ENCODE assay signal across 27 cellular contexts in the genomic region with DNA sequence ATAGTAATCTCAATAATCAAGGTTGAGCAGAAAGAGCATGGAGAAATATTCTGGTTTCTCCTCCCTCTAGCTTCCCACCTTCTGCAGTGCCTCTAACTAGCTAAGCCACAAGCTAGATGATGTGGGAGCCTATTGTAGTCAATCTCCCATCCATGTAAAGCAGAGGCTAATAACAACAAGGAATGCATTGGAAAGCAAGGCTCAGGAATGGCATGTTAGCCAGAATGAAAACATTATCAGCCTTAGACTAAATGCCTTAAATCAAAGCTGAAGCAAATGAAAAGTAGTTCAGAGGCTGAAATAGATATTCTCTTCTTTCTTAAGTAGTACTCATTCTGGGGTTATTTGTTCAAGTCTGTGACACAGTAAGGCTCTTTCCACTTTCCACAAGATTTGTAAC.
DNase-seq lines count a peak whose midpoint lies in the region; FAIRE-seq and TF ChIP-seq lines count a peak whose summit lies in the region.
"Had no signal": no experiment of that assay in that cellular context is flagged by ENCODE, and none has a peak within 500 bp of the region (broad histone marks: within the 10 kb centered on the region; RNA-seq: fewer than 3 reads in every experiment).

No MANE protein-coding gene starts in this region.

- peaks cover 2% of the 10 kb centered on the region for H3K36me3 Mint-ChIP-seq in astrocyte (ENCODE audit: low read depth, unreplicated experiment)

- no peak overlapping the region for H3K4me2 ChIP-seq in astrocyte (ENCODE audit: low read length)
- H3K4me2 ChIP-seq: BLaER1 treated with 17β-estradiol and CSF1 and Interleukin-3, amounts not matched to agents 10 nM and 100 nM; GM23338 had no signal

- peaks cover 6% of the 10 kb centered on the region for H3K9me3 Mint-ChIP-seq in astrocyte (ENCODE audit: unreplicated experiment)

- H3K27me3 Mint-ChIP-seq in astrocyte (ENCODE audit: low read depth, unreplicated experiment), result no peaks in the 10 kb centered on the region
- H3K27me3 Mint-ChIP-seq: CD4-positive, alpha-beta memory T cell had no signal

- no peak for FAIRE-seq in astrocyte (lab: Jason Lieb, UNC)
- FAIRE-seq: G401.6, GM12892, HepG2 had no signal

- H3K27me3 ChIP-seq in astrocyte (ENCODE audit: insufficient read depth, low read length), result no peaks in the 10 kb centered on the region
- H3K27me3 ChIP-seq: BLaER1 treated with 17β-estradiol and CSF1 and Interleukin-3, amounts not matched to agents 10 nM and 100 nM; Peyer's patch had no signal

- no peak overlapping the region for H3K27ac ChIP-seq in astrocyte (ENCODE audit: low read depth, low read length)
- H3K27ac ChIP-seq: 22Rv1; BLaER1 treated with 17β-estradiol and CSF1 and Interleukin-3, amounts not matched to agents 10 nM and 100 nM; HL-60; Peyer's patch had no signal

- no peak for TF ChIP-seq CTCF in AG10803 (conservative IDR thresholded peaks at IDR 0.05; ENCODE audit: low read length)
- TF ChIP-seq CTCF in astrocyte (IDR thresholded peaks at IDR 0.05; ENCODE audit: insufficient read depth, low read depth, low read length), result no peak

- H3K4me3 ChIP-seq in AG10803 (ENCODE audit: low read length) (no peak overlapping the region), astrocyte (ENCODE audit: insufficient read depth, low read depth, low read length) (no peak overlapping the region)
- H3K4me3 ChIP-seq: BLaER1 treated with 17β-estradiol and CSF1 and Interleukin-3, amounts not matched to agents 10 nM and 100 nM; GM23338; HAP-1; Peyer's patch had no signal

- H4K20me1 ChIP-seq in astrocyte (ENCODE audit: insufficient read depth, low read length), result no peaks in the 10 kb centered on the region
- H4K20me1 ChIP-seq: BLaER1 treated with 17β-estradiol and CSF1 and Interleukin-3, amounts not matched to agents 10 nM and 100 nM had no signal

- no peak overlapping the region for H3K9ac ChIP-seq in astrocyte (ENCODE audit: low read length)
- H3K9ac ChIP-seq: BLaER1 treated with 17β-estradiol and CSF1 and Interleukin-3, amounts not matched to agents 10 nM and 100 nM had no signal

- H3K4me1 Mint-ChIP-seq in astrocyte (ENCODE audit: low read depth, unreplicated experiment), result peaks cover 11% of the 10 kb centered on the region
- H3K4me1 Mint-ChIP-seq: CD4-positive, alpha-beta memory T cell; GM23338 had no signal

- peak; percentile 6 for DNase-seq in AG10803 (ENCODE audit: low read depth)
- DNase-seq in astrocyte (ENCODE audit: low read depth), result peak; percentile 58
- peak; percentile 4 for DNase-seq in iris pigment epithelial cell (ENCODE audit: low read depth)
- DNase-seq in renal cortical epithelial cell (ENCODE audit: low read depth), result peak; percentile 91
- DNase-seq in SKM-1 (lab: John Stamatoyannopoulos, UW; ENCODE audit: unreplicated experiment), result no peak
- no peak for DNase-seq in germinal center (ENCODE audit: low spot score)
- no peak for DNase-seq in DMS 273 (lab: John Stamatoyannopoulos, UW; ENCODE audit: unreplicated experiment)
- DNase-seq in NCI-H446 (lab: John Stamatoyannopoulos, UW), result no peak
- DNase-seq: ACHN; CD4-positive, alpha-beta memory T cell; DMS153; KBM-7; NCI-H1092; NCI-H1436 treated with DMSO at 0.1 percent for 48 hours; NCI-H1930; NCI-H2227 treated with DMSO at 0.1 percent for 48 hours; NCI-H510A treated with DMSO at 0.1 percent for 48 hours; NCI-H748 treated with DMSO at 0.1 percent for 48 hours; Peyer's patch had no signal

- H3K4me1 ChIP-seq in astrocyte (ENCODE audit: insufficient read depth, low read length), result peaks cover 13% of the 10 kb centered on the region
- H3K4me1 ChIP-seq: HAP-1, Peyer's patch had no signal

- no peaks in the 10 kb centered on the region for H3K36me3 ChIP-seq in astrocyte (ENCODE audit: insufficient read depth, low read length)
- H3K36me3 ChIP-seq: BLaER1 treated with 17β-estradiol and CSF1 and Interleukin-3, amounts not matched to agents 10 nM and 100 nM; HAP-1; Peyer's patch had no signal

- peaks cover 3% of the 10 kb centered on the region for H3K9me3 ChIP-seq in astrocyte (ENCODE audit: insufficient read depth, low read depth, low read length)
- H3K9me3 ChIP-seq: HAP-1, Peyer's patch had no signal

- H3K79me2 ChIP-seq in astrocyte (ENCODE audit: insufficient read depth, low read length), result no peaks in the 10 kb centered on the region

- no peak overlapping the region for H3K4me3 Mint-ChIP-seq in astrocyte (ENCODE audit: unreplicated experiment)
- H3K4me3 Mint-ChIP-seq: CD4-positive, alpha-beta memory T cell; GM23338 had no signal

- H2AFZ ChIP-seq in astrocyte (ENCODE audit: low read depth, low read length), result no peak overlapping the region
- H2AFZ ChIP-seq: GM23338 had no signal

- H3K27ac Mint-ChIP-seq in astrocyte (ENCODE audit: unreplicated experiment), result no peak overlapping the region
- H3K27ac Mint-ChIP-seq: CD4-positive, alpha-beta memory T cell; GM23338 had no signal

Comparison
In these comparisons a context has a peak if more than half of its experiments do, and no peak if none do; other contexts are left out.
1. DNase-seq: peak in AG10803 (single experiment), astrocyte (single experiment), iris pigment epithelial cell (single experiment) and renal cortical epithelial cell (single experiment); none in SKM-1 (single experiment), germinal center (single experiment), DMS 273 (single experiment) and NCI-H446 (0 of 2).